In genomic region chr7:17298102-17298839, GRCh38 we compare ENCODE assay signal across 8 cellular contexts. TPM values are rescaled to one million over a fixed set of nuclear protein-coding genes. Genes with fewer than 3 reads are reported as not detected.
A peak's percentile ranks its signal among the peaks of the same experiment; 100 is the strongest.
DNase-seq lines count a peak whose midpoint lies in the region; ATAC-seq and TF ChIP-seq lines count a peak whose summit lies in the region.

Gene AHR (plus strand): TSS chr7:17298652. CDS start chr7:17299265, 613 bp downstream.

- peaks cover 6% of the 10 kb centered on the region for H3K9me3 ChIP-seq in DND-41 (ENCODE audit: insufficient read depth, low read length, severe bottlenecking)
- H3K9me3 ChIP-seq in suprapubic skin, result no peaks in the 10 kb centered on the region

- TF ChIP-seq POLR2A in suprapubic skin (IDR thresholded peaks at IDR 0.05), result peak; percentile 78 to 95

- peak within 1 kb of the TSS; percentile 58 for H2AFZ ChIP-seq in DND-41 (ENCODE audit: low read depth, low read length)

- no peak for TF ChIP-seq EP300 in suprapubic skin (IDR thresholded peaks at IDR 0.05)

- 6% methylated on average over 31 of the region's 46 CpGs for WGBS in suprapubic skin

- TF ChIP-seq CTCF in DND-41 (IDR thresholded peaks at IDR 0.05; ENCODE audit: borderline replicate concordance, extremely low read depth, low read length, poor library complexity, severe bottlenecking) (no peak), suprapubic skin (IDR thresholded peaks at IDR 0.05) (no peak)

- peak within 1 kb of the TSS; percentile 97 for H3K27ac Mint-ChIP-seq in activated naive CD4-positive, alpha-beta T cell treated with anti-CD3 and anti-CD28 coated beads, Interleukin-2, amount 10 ng/mL, durations not matched to agents 7 days and 5 days

- H3K4me3 ChIP-seq in DND-41 (ENCODE audit: low read depth in 1 of 2, low read length in 2 of 2) (no peak within 1 kb of the TSS), suprapubic skin (peak within 1 kb of the TSS; percentile 82)

- DNase-seq in DND-41 (no peak), LHCN-M2 (ENCODE audit: low read depth) (peak; percentile 95), SK-N-DZ (ENCODE audit: low spot score) (peak; percentile 22), germinal center (ENCODE audit: low spot score) (peak; percentile 97), nucleus accumbens (lab: John Stamatoyannopoulos, UW) (peak; percentile 25 to 96 (median 88)), suprapubic skin (ENCODE audit: low spot score in 2 of 2) (peak; percentile 97)
- peak; percentile 94 for DNase-seq in activated naive CD4-positive, alpha-beta T cell treated with anti-CD3 and anti-CD28 coated beads, Interleukin-2, amount 10 ng/mL, durations not matched to agents 7 days and 5 days

- peaks cover 18% of the 10 kb centered on the region for H3K36me3 Mint-ChIP-seq in activated naive CD4-positive, alpha-beta T cell treated with anti-CD3 and anti-CD28 coated beads, Interleukin-2, amount 10 ng/mL, durations not matched to agents 7 days and 5 days

- H4K20me1 ChIP-seq in DND-41 (ENCODE audit: insufficient read depth, low read length), result no peaks in the 10 kb centered on the region

- H3K4me3 Mint-ChIP-seq in activated naive CD4-positive, alpha-beta T cell treated with anti-CD3 and anti-CD28 coated beads, Interleukin-2, amount 10 ng/mL, durations not matched to agents 7 days and 5 days, result peak within 1 kb of the TSS; percentile 92

- H3K4me1 Mint-ChIP-seq in activated naive CD4-positive, alpha-beta T cell treated with anti-CD3 and anti-CD28 coated beads, Interleukin-2, amount 10 ng/mL, durations not matched to agents 7 days and 5 days, result peaks cover 32% of the 10 kb centered on the region

- no peak for ATAC-seq in DND-41 (ENCODE audit: insufficient read depth, low read depth)
- peak; percentile 54 for ATAC-seq in GM21723 (IDR thresholded peaks at IDR 0.05; ENCODE audit: unreplicated experiment)

- H3K79me2 ChIP-seq in DND-41 (ENCODE audit: insufficient read depth, low read length), result no peaks in the 10 kb centered on the region

- 0 out of 2 replicates have a peak within 1 kb of the TSS, but pooled peaks have one; percentile 34 for H3K4me2 ChIP-seq in DND-41 (ENCODE audit: insufficient read depth, low read length)

- no peak within 1 kb of the TSS for H3K27ac ChIP-seq in DND-41 (ENCODE audit: low read length)
- H3K27ac ChIP-seq in suprapubic skin, result peak within 1 kb of the TSS; percentile 99

- CTCF ChIA-PET in activated naive CD4-positive, alpha-beta T cell treated with anti-CD3 and anti-CD28 coated beads, Interleukin-2, amount 10 ng/mL, durations not matched to agents 7 days and 5 days (lab: Charles Lee), result interaction anchor here (0.9 to 1.5 kb wide), 5 partner anchors 36 to 315 kb away, joined by 3 to 5 read pairs (median 3); no protein-coding TSS in a partner anchor

- no peaks in the 10 kb centered on the region for H3K27me3 ChIP-seq in DND-41 (ENCODE audit: insufficient read depth, low read length, poor library complexity)
- H3K27me3 ChIP-seq in suprapubic skin, result no peaks in the 10 kb centered on the region

- H3K9ac ChIP-seq in DND-41 (ENCODE audit: low read depth, low read length), result no peak within 1 kb of the TSS

- H3K9me3 Mint-ChIP-seq in activated naive CD4-positive, alpha-beta T cell treated with anti-CD3 and anti-CD28 coated beads, Interleukin-2, amount 10 ng/mL, durations not matched to agents 7 days and 5 days, result no peaks in the 10 kb centered on the region

- H3K36me3 ChIP-seq in DND-41 (ENCODE audit: insufficient read depth, low read length) (no peaks in the 10 kb centered on the region), suprapubic skin (no peaks in the 10 kb centered on the region)

- H3K4me1 ChIP-seq in DND-41 (ENCODE audit: insufficient read depth, low read length) (peaks cover 11% of the 10 kb centered on the region), suprapubic skin (peaks cover 17% of the 10 kb centered on the region)

- H3K27me3 Mint-ChIP-seq in activated naive CD4-positive, alpha-beta T cell treated with anti-CD3 and anti-CD28 coated beads, Interleukin-2, amount 10 ng/mL, durations not matched to agents 7 days and 5 days, result no peaks in the 10 kb centered on the region

RNA-seq across cellular contexts. Expression of gene AHR, which starts in this region (rescaled TPM):
- 91.3 and 93.2 TPM in 2 replicates for total RNA-seq in LHCN-M2 (2014; rRNA removed)
- 16.9 TPM for polyA plus RNA-seq in LHCN-M2 (2012)
- 0.01 and 0.07 TPM in 2 replicates for polyA plus RNA-seq in SK-N-DZ (2014; cell fraction: cytosol; rRNA removed)
- not detected in 2 replicates for polyA plus RNA-seq in SK-N-DZ (2014; cell fraction: nucleus; rRNA removed)
- total RNA-seq in suprapubic skin, result 100 to 1,000 TPM in 3 of 4 donors, 10 to 100 TPM in 1; 93.1 to 145 (median 122) TPM
